ENCODE assay signal across 2 cellular contexts in the genomic region with DNA sequence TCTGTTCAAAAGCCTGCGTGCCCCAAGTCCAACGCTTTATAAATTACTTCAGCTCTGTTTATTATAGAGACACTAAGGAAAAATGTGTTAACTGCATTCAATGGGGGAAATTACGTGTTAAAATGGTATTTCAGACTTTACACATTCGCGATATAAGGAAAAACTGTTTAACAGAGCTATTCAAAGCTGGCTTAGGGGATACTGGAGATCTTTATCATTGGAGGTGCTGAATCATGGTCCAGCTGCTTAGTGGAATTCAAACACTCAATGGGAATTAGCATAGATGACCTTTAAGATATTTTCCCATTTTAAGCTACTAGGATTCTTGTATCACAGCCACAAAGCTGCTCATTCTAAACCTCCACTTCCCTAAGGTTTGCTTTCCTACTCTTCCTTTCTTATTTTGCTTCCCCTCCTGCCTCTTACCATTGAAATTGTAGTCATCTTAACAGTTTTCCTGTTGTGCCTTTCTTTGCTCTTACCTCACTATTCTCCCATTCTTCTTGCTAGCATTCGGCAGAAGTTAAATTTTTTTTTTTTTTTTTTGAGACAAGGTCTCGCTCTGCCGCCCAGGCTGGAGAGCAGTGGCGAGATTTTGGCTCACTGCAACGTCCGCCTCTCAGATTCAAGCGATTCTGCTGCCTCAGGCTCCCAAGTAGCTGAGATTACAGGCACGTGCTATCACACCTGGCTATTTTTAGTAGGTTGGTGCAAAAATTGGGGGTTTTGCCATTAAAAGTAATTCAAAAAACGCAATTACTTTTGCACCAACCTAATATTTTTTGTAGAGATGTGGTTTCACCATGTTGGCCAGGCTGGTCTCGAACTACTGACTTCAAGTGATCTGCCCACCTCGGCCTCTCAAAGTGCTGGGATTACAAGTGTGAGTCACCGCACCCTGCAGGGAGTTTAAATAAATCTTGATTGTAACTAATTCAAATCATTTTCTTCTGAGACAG.
TF ChIP-seq lines count a peak whose summit lies in the region.

No MANE protein-coding gene starts in this region.

TF ChIP-seq in HepG2, 621 proteins besides CTCF, POLR2A, EP300 and RAD21:
- TF ChIP-seq NFE2 (CRISPR knock-in tag; IDR thresholded peaks at IDR 0.05) (peak; percentile 78), ZBTB40 (IDR thresholded peaks at IDR 0.05) (peak; percentile 69), ZBTB40 (CRISPR knock-in tag; IDR thresholded peaks at IDR 0.05) (no peak), DR1 (CRISPR knock-in tag; IDR thresholded peaks at IDR 0.05) (no peak)
TF ChIP-seq in HepG2: peak in this region for 2.

TF ChIP-seq in GM12891, 5 proteins besides CTCF, POLR2A, EP300 and RAD21:
- TF ChIP-seq TAF1 (IDR thresholded peaks at IDR 0.05; ENCODE audit: low read depth, low read length) (no peak), POLR2AphosphoS5 (IDR thresholded peaks at IDR 0.05; ENCODE audit: low read depth, low read length) (no peak), POU2F2 (IDR thresholded peaks at IDR 0.05; ENCODE audit: low read depth, low read length) (no peak), SPI1 (IDR thresholded peaks at IDR 0.05; ENCODE audit: low read depth, low read length) (no peak), PAX5 (IDR thresholded peaks at IDR 0.05; ENCODE audit: insufficient read depth, low read length, severe bottlenecking) (no peak)
TF ChIP-seq in GM12891: peak in this region for 0.
